ENCODE assay signal across 8 cellular contexts in genomic region chr5:78985407-78986223, GRCh38. TPM values are rescaled to one million over a fixed set of nuclear protein-coding genes. Genes with fewer than 3 reads are reported as not detected.
DNase-seq lines count a peak whose midpoint lies in the region; ATAC-seq and TF ChIP-seq lines count a peak whose summit lies in the region.

No MANE protein-coding gene starts in this region.

- peak overlapping the region; percentile 78 for H3K27ac ChIP-seq in CD4-positive, CD25-positive, alpha-beta regulatory T cell (ENCODE audit: insufficient read depth, low read length, poor library complexity, severe bottlenecking)
- H3K27ac ChIP-seq in RWPE2 (ENCODE audit: poor library complexity, severe bottlenecking) (peak overlapping the region; percentile 85), cardiac muscle cell (peak overlapping the region; percentile 95)

- intact Hi-C loops in posterior cingulate gyrus (cut with DNase I) = no loop called here

- TF ChIP-seq CTCF in RWPE2 (IDR thresholded peaks at IDR 0.05; ENCODE audit: poor library complexity, severe bottlenecking) (no peak), cardiac muscle cell (IDR thresholded peaks at IDR 0.05; ENCODE audit: low read depth, low read length) (no peak)

- H3K27me3 Mint-ChIP-seq in CD4-positive, CD25-positive, alpha-beta regulatory T cell = peaks cover 4% of the 10 kb centered on the region
- H3K27me3 Mint-ChIP-seq in activated naive CD4-positive, alpha-beta T cell treated with anti-CD3 and anti-CD28 coated beads, Interleukin-2, amount 10 ng/mL, durations not matched to agents 7 days and 5 days = peaks cover 11% of the 10 kb centered on the region

- H3K9me3 Mint-ChIP-seq in CD4-positive, CD25-positive, alpha-beta regulatory T cell = no peaks in the 10 kb centered on the region
- no peaks in the 10 kb centered on the region for H3K9me3 Mint-ChIP-seq in activated naive CD4-positive, alpha-beta T cell treated with anti-CD3 and anti-CD28 coated beads, Interleukin-2, amount 10 ng/mL, durations not matched to agents 7 days and 5 days

- H3K4me1 Mint-ChIP-seq in CD4-positive, CD25-positive, alpha-beta regulatory T cell = peaks cover 13 to 43% (median 33%) of the 10 kb centered on the region in 4 donors
- peaks cover 36% of the 10 kb centered on the region for H3K4me1 Mint-ChIP-seq in activated naive CD4-positive, alpha-beta T cell treated with anti-CD3 and anti-CD28 coated beads, Interleukin-2, amount 10 ng/mL, durations not matched to agents 7 days and 5 days

- no peaks in the 10 kb centered on the region for H3K27me3 ChIP-seq in CD4-positive, CD25-positive, alpha-beta regulatory T cell (ENCODE audit: control insufficient read depth, insufficient read depth, low read length)
- H3K27me3 ChIP-seq in RWPE2 (ENCODE audit: insufficient read depth, poor library complexity, severe bottlenecking) (no peaks in the 10 kb centered on the region), cardiac muscle cell (no peaks in the 10 kb centered on the region)

- peak overlapping the region; percentile 83 for H3K4me3 ChIP-seq in CD4-positive, CD25-positive, alpha-beta regulatory T cell (ENCODE audit: low read depth, low read length)
- H3K4me3 ChIP-seq in RWPE2 (ENCODE audit: severe bottlenecking) (peak overlapping the region; percentile 80), cardiac muscle cell (peak overlapping the region; percentile 84)

- peak; percentile 32 to 53 for ATAC-seq in CD4-positive, CD25-positive, alpha-beta regulatory T cell (ENCODE audit: low read depth in 2 of 2)
- ATAC-seq in GM19395 (IDR thresholded peaks at IDR 0.05; ENCODE audit: unreplicated experiment) (peak; percentile 62), HG03469 (IDR thresholded peaks at IDR 0.05; ENCODE audit: unreplicated experiment) (peak; percentile 32), RWPE2 (ENCODE audit: low read depth) (no peak; the same call in 2 of the 3 replicates)

- H3K4me3 Mint-ChIP-seq in CD4-positive, CD25-positive, alpha-beta regulatory T cell = peak overlapping the region; percentile 91 to 96 (median 94)
- H3K4me3 Mint-ChIP-seq in activated naive CD4-positive, alpha-beta T cell treated with anti-CD3 and anti-CD28 coated beads, Interleukin-2, amount 10 ng/mL, durations not matched to agents 7 days and 5 days = peak overlapping the region; percentile 86

- no peaks in the 10 kb centered on the region for H3K36me3 Mint-ChIP-seq in CD4-positive, CD25-positive, alpha-beta regulatory T cell
- no peaks in the 10 kb centered on the region for H3K36me3 Mint-ChIP-seq in activated naive CD4-positive, alpha-beta T cell treated with anti-CD3 and anti-CD28 coated beads, Interleukin-2, amount 10 ng/mL, durations not matched to agents 7 days and 5 days

- peak; percentile 15 to 78 (median 32) for DNase-seq in CD4-positive, CD25-positive, alpha-beta regulatory T cell
- DNase-seq in RWPE2 (ENCODE audit: low spot score) = no peak
- DNase-seq in activated naive CD4-positive, alpha-beta T cell treated with anti-CD3 and anti-CD28 coated beads, Interleukin-2, amount 10 ng/mL, durations not matched to agents 7 days and 5 days = peak; percentile 59
- DNase-seq in cardiac muscle cell (ENCODE audit: low read depth in 1 of 2, low spot score in 1 of 2) = peak; percentile 38 to 69
- DNase-seq in posterior cingulate gyrus = peak in 9 of 10 donors; percentile 18 to 94 (median 67)
- DNase-seq in NCI-H1930 (lab: John Stamatoyannopoulos, UW) = no peak

- H3K36me3 ChIP-seq in CD4-positive, CD25-positive, alpha-beta regulatory T cell (ENCODE audit: control insufficient read depth, insufficient read depth, low read length) = no peaks in the 10 kb centered on the region
- no peaks in the 10 kb centered on the region for H3K36me3 ChIP-seq in RWPE2 (ENCODE audit: low read depth)
- H3K36me3 ChIP-seq in cardiac muscle cell = no peaks in the 10 kb centered on the region

- CTCF ChIA-PET in activated naive CD4-positive, alpha-beta T cell treated with anti-CD3 and anti-CD28 coated beads, Interleukin-2, amount 10 ng/mL, durations not matched to agents 7 days and 5 days (lab: Charles Lee) = interaction anchor here (0.7 to 1.6 kb wide), 2 partner anchors 147 to 717 kb away, joined by 4 read pairs; no protein-coding TSS in a partner anchor

- peak overlapping the region; percentile 93 to 97 (median 93) for H3K27ac Mint-ChIP-seq in CD4-positive, CD25-positive, alpha-beta regulatory T cell
- peak overlapping the region; percentile 97 for H3K27ac Mint-ChIP-seq in activated naive CD4-positive, alpha-beta T cell treated with anti-CD3 and anti-CD28 coated beads, Interleukin-2, amount 10 ng/mL, durations not matched to agents 7 days and 5 days

- no peaks in the 10 kb centered on the region for H3K9me3 ChIP-seq in CD4-positive, CD25-positive, alpha-beta regulatory T cell (ENCODE audit: control insufficient read depth in 2 of 2, low read length in 2 of 2)
- H3K9me3 ChIP-seq in RWPE2 (ENCODE audit: severe bottlenecking) (no peaks in the 10 kb centered on the region), cardiac muscle cell (ENCODE audit: low read depth) (no peaks in the 10 kb centered on the region)

- H3K4me1 ChIP-seq in CD4-positive, CD25-positive, alpha-beta regulatory T cell (ENCODE audit: control insufficient read depth, insufficient read depth, low read length, poor library complexity, severe bottlenecking) = peaks cover 25% of the 10 kb centered on the region
- H3K4me1 ChIP-seq in RWPE2 (ENCODE audit: insufficient read depth, poor library complexity, severe bottlenecking) = peaks cover 9% of the 10 kb centered on the region
- peaks cover 11% of the 10 kb centered on the region for H3K4me1 ChIP-seq in cardiac muscle cell (ENCODE audit: low read depth)

RNA-seq across cellular contexts. Expression of gene ARSB, which starts 0.5 kb away (rescaled TPM):
- 6.5 TPM for total RNA-seq in CD4-positive, CD25-positive, alpha-beta regulatory T cell
- 1 to 10 TPM; 3.4 to 4.9 (median 4.2) TPM for polyA plus RNA-seq in CD4-positive, CD25-positive, alpha-beta regulatory T cell
- total RNA-seq in cardiac muscle cell = 25.5 and 32.0 TPM in 2 replicates
- polyA plus RNA-seq in cardiac muscle cell = 13.7 and 16.0 TPM in 2 replicates

Comparison
In these comparisons a context has a peak if more than half of its experiments do, and no peak if none do; other contexts are left out.
1. DNase-seq: peak in CD4-positive, CD25-positive, alpha-beta regulatory T cell (3 of 3), activated naive CD4-positive, alpha-beta T cell treated with anti-CD3 and anti-CD28 coated beads, Interleukin-2, amount 10 ng/mL, durations not matched to agents 7 days and 5 days (single experiment), cardiac muscle cell (2 of 2) and posterior cingulate gyrus (9 of 10); none in RWPE2 (single experiment) and NCI-H1930 (0 of 2).
2. Peak in every context shown above with its lines, with median percentiles within 50 percentile points of each other: H3K27ac ChIP-seq and H3K4me3 ChIP-seq.